ENCODE assay signal across 2 cellular contexts in the genomic region with DNA sequence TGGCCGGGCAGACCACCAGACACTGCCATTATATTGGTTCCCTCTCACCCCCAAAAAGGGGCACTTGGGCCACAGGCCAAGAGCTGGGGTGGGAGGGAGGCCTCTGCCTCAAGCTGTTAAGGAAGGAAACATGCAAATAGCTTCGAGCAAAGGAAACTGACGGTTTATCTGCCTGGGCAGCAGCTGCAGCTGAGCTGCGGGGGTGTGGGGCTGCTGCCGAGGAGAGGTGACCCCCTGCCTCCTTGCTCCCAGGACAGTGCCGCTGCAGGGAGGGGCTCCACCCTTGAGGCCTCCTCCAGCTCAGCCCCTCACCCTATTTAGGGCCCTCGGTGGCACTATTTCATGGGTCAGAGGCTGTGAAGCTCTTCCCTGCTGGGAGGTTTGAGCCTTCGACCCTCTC.
TF ChIP-seq lines count a peak whose summit lies in the region.

No MANE protein-coding gene starts in this region.

TF ChIP-seq in liver, 16 proteins besides CTCF, POLR2A, EP300 and RAD21:
- TF ChIP-seq NR2F2 (IDR thresholded peaks at IDR 0.05) = no peak

TF ChIP-seq in HepG2, 621 proteins besides CTCF, POLR2A, EP300 and RAD21:
- no peak for TF ChIP-seq CCAR2 (optimal IDR thresholded peaks at IDR 0.05; ENCODE audit: low read depth, low read length)
- no peak for TF ChIP-seq PHF5A (CRISPR knock-in tag; IDR thresholded peaks at IDR 0.05; ENCODE audit: low read depth, unreplicated experiment)
- TF ChIP-seq CERS6 (CRISPR knock-in tag; IDR thresholded peaks at IDR 0.05) = no peak
- TF ChIP-seq ZNF382 (CRISPR knock-in tag; IDR thresholded peaks at IDR 0.05; ENCODE audit: borderline replicate concordance) = no peak
